In genomic region chr7:16644987-16645592, GRCh38 we compare ENCODE assay signal across 8 cellular contexts. TPM values are rescaled to one million over a fixed set of nuclear protein-coding genes. Genes with fewer than 3 reads are reported as not detected.
DNase-seq lines count a peak whose midpoint lies in the region; TF ChIP-seq lines count a peak whose summit lies in the region.

No MANE protein-coding gene starts in this region.

- H3K27ac Mint-ChIP-seq in activated naive CD8-positive, alpha-beta T cell treated with anti-CD3 and anti-CD28 coated beads for 36 hours = peak overlapping the region; percentile 99

- peak overlapping the region; percentile 99 for H3K4me3 Mint-ChIP-seq in activated naive CD8-positive, alpha-beta T cell treated with anti-CD3 and anti-CD28 coated beads for 36 hours

- DNase-seq in activated T-cell treated with anti-CD3 and anti-CD28 coated beads for 24 hours (ENCODE audit: low read depth) (peak; percentile 5), activated T-cell treated with anti-CD3 and anti-CD28 coated beads for 4 hours (no peak), hepatic stellate cell (ENCODE audit: low spot score) (peak; percentile 37), skeletal muscle cell (ENCODE audit: low read depth) (no peak), middle frontal gyrus (ENCODE audit: extremely low spot score, low spot score) (no peak), GF-D8 (lab: John Stamatoyannopoulos, UW) (no peak)
- no peak for DNase-seq in activated naive CD8-positive, alpha-beta T cell treated with anti-CD3 and anti-CD28 coated beads for 36 hours

- H3K27me3 Mint-ChIP-seq in activated naive CD8-positive, alpha-beta T cell treated with anti-CD3 and anti-CD28 coated beads for 36 hours = no peaks in the 10 kb centered on the region

- peak overlapping the region; percentile 91 for H2AFZ ChIP-seq in KMS-11 (ENCODE audit: low read depth)

- H3K9ac ChIP-seq in KMS-11 = peak overlapping the region; percentile 95

- H3K27me3 ChIP-seq in KMS-11 (ENCODE audit: insufficient read depth, low read depth) = no peaks in the 10 kb centered on the region

- no peak for TF ChIP-seq CTCF in KMS-11 (conservative IDR thresholded peaks at IDR 0.05; ENCODE audit: low read depth, low read length)

- no peaks in the 10 kb centered on the region for H3K9me3 Mint-ChIP-seq in activated naive CD8-positive, alpha-beta T cell treated with anti-CD3 and anti-CD28 coated beads for 36 hours

- H3K4me1 ChIP-seq in KMS-11 (ENCODE audit: low read depth, poor library complexity, severe bottlenecking) = peaks cover 32% of the 10 kb centered on the region

- H3K36me3 ChIP-seq in KMS-11 (ENCODE audit: insufficient read depth) = no peaks in the 10 kb centered on the region

- peaks cover 26% of the 10 kb centered on the region for H4K20me1 ChIP-seq in KMS-11 (ENCODE audit: insufficient read depth)

- H3K36me3 Mint-ChIP-seq in activated naive CD8-positive, alpha-beta T cell treated with anti-CD3 and anti-CD28 coated beads for 36 hours = peaks cover 40% of the 10 kb centered on the region

- H3K79me2 ChIP-seq in KMS-11 (ENCODE audit: insufficient read depth, low read depth) = peaks cover 37% of the 10 kb centered on the region

- H3K27ac ChIP-seq in KMS-11 = peak overlapping the region; percentile 87

- H3K4me2 ChIP-seq in KMS-11 = peak overlapping the region; percentile 16

- peaks cover 46% of the 10 kb centered on the region for H3K4me1 Mint-ChIP-seq in activated naive CD8-positive, alpha-beta T cell treated with anti-CD3 and anti-CD28 coated beads for 36 hours

- H3K4me3 ChIP-seq in KMS-11 (IDR thresholded peaks at IDR 0.05; ENCODE audit: insufficient read depth, low read depth, low read length) = no peak overlapping the region
- H3K4me3 ChIP-seq in skeletal muscle cell (ENCODE audit: low read depth, low read length) = peak overlapping the region; percentile 77

RNA-seq across cellular contexts. Expression of gene ANKMY2, which starts 0.5 kb away (rescaled TPM):
- total RNA-seq in activated naive CD8-positive, alpha-beta T cell treated with anti-CD3 and anti-CD28 coated beads for 36 hours = 10 to 100 TPM; 12.1 to 12.5 TPM

RNA-seq across cellular contexts. Expression of gene BZW2, which starts 0.9 kb away (rescaled TPM):
- 100 to 1,000 TPM; 158 to 162 TPM for total RNA-seq in activated naive CD8-positive, alpha-beta T cell treated with anti-CD3 and anti-CD28 coated beads for 36 hours

Comparison
In these comparisons a context has a peak if more than half of its experiments do, and no peak if none do; other contexts are left out.
1. DNase-seq: peak in activated T-cell treated with anti-CD3 and anti-CD28 coated beads for 24 hours (single experiment) and hepatic stellate cell (single experiment); none in activated T-cell treated with anti-CD3 and anti-CD28 coated beads for 4 hours (single experiment), activated naive CD8-positive, alpha-beta T cell treated with anti-CD3 and anti-CD28 coated beads for 36 hours (single experiment), skeletal muscle cell (single experiment), middle frontal gyrus (single experiment) and GF-D8 (single experiment).